Comparison of ENCODE assay signal across 26 cellular contexts in the genomic region with DNA sequence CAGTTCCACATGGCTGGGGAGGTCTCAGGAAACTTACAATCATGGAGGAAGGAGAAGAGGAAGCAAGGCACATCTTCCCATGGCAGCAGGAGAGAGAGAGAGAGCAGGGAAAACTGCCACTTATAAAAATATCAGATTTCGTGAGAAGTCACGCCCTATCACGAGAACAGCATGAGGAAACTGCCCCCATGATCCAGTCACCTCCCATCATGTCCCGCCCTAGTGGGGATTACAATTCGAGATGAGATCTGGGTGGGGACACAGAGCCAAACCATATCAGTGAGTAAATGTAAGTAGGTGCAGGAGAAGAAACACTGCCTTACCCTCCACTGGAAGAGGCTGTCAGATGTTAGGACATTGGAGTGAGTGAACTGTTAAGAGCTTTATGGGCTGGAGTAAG.
"Had no signal": no experiment of that assay in that cellular context is flagged by ENCODE, and none has a peak within 500 bp of the region (broad histone marks: within the 10 kb centered on the region; RNA-seq: fewer than 3 reads in every experiment).

No MANE protein-coding gene starts in this region.

- H3K4me2 ChIP-seq: neural progenitor cell had no signal

- H3K27me3 ChIP-seq: neural progenitor cell, ovary, right lobe of liver, sigmoid colon, testis, tibial artery, transverse colon, upper lobe of right lung, uterus had no signal

- FAIRE-seq: small intestine had no signal

- H3K9me3 ChIP-seq: ovary, psoas muscle, right lobe of liver, sigmoid colon, suprapubic skin, testis, tibial artery, transverse colon, upper lobe of right lung, uterus had no signal

- H3K4me1 ChIP-seq: parathyroid adenoma, psoas muscle, right lobe of liver, sigmoid colon, suprapubic skin, testis, tibial artery, transverse colon, upper lobe of right lung, uterus had no signal

- H3K36me3 ChIP-seq: neural progenitor cell, ovary, right lobe of liver, sigmoid colon, suprapubic skin, tibial artery, transverse colon, upper lobe of right lung, uterus had no signal

- ATAC-seq: natural killer cell; psoas muscle; right cardiac atrium; right lobe of liver; stimulated activated effector memory CD8-positive, alpha-beta T cell treated with anti-CD3 and anti-CD28 coated beads, Interleukin-12 subunit alpha, Interleukin-12 subunit beta, amount 100 ng/mL, for 72 hours; stimulated activated naive B cell treated with anti-CD40 and anti-IgM and Interleukin-4, amounts not matched to agents 10 μg/mL and 1 μg/mL and 100 μg/mL, for 72 hours; stimulated activated naive CD8-positive, alpha-beta T cell treated with anti-CD3 and anti-CD28 coated beads, Interleukin-15, amount 100 ng/mL, for 72 hours; stimulated activated naive CD8-positive, alpha-beta T cell treated with anti-CD3 and anti-CD28 coated beads, Interleukin-15, Interleukin-2, amounts not matched to agents 100 U/mL and 50 U/mL, for 24 hours; upper lobe of right lung had no signal

- DNase-seq: natural killer cell; occipital lobe; ovary; posterior cingulate gyrus; psoas muscle; right cardiac atrium; right lobe of liver; sigmoid colon; small intestine; stimulated activated CD4-positive, alpha-beta T cell treated with anti-CD3 and anti-CD28 coated beads, Interleukin-15, amount 100 ng/mL, for 24 hours; stimulated activated CD4-positive, alpha-beta T cell treated with anti-CD3 and anti-CD28 coated beads, Interleukin-2, amount 100 ng/mL, for 24 hours; stimulated activated CD4-positive, alpha-beta T cell treated with anti-CD3 and anti-CD28 coated beads, Interleukin-2, amount 100 ng/mL, for 48 hours; stimulated activated CD4-positive, alpha-beta T cell treated with anti-CD3 and anti-CD28 coated beads, Interleukin-4, amount 100 ng/mL, for 24 hours; stimulated activated naive B cell treated with anti-CD40 and anti-IgM and Interleukin-4, amounts not matched to agents 10 μg/mL and 1 μg/mL and 100 μg/mL, for 72 hours; stimulated activated naive CD8-positive, alpha-beta T cell treated with anti-CD3 and anti-CD28 coated beads, Interleukin-15, amount 100 ng/mL, for 72 hours; stimulated activated naive CD8-positive, alpha-beta T cell treated with anti-CD3 and anti-CD28 coated beads, Interleukin-15, Interleukin-2, amounts not matched to agents 100 U/mL and 50 U/mL, for 24 hours; substantia nigra; testis; tibial artery; transverse colon; upper lobe of right lung; uterus had no signal

- H3K4me3 ChIP-seq: neural progenitor cell, ovary, psoas muscle, right lobe of liver, sigmoid colon, suprapubic skin, testis, tibial artery, transverse colon, upper lobe of right lung, uterus had no signal

- H3K27ac ChIP-seq: neural progenitor cell, ovary, parathyroid adenoma, psoas muscle, right lobe of liver, sigmoid colon, suprapubic skin, testis, tibial artery, transverse colon, upper lobe of right lung, uterus had no signal

- H2AFZ ChIP-seq: neural progenitor cell, parathyroid adenoma had no signal

- H3K79me2 ChIP-seq: parathyroid adenoma had no signal

- H3K9ac ChIP-seq: neural progenitor cell, parathyroid adenoma had no signal
